Comparison of ENCODE assay signal across 8 cellular contexts in the genomic region with DNA sequence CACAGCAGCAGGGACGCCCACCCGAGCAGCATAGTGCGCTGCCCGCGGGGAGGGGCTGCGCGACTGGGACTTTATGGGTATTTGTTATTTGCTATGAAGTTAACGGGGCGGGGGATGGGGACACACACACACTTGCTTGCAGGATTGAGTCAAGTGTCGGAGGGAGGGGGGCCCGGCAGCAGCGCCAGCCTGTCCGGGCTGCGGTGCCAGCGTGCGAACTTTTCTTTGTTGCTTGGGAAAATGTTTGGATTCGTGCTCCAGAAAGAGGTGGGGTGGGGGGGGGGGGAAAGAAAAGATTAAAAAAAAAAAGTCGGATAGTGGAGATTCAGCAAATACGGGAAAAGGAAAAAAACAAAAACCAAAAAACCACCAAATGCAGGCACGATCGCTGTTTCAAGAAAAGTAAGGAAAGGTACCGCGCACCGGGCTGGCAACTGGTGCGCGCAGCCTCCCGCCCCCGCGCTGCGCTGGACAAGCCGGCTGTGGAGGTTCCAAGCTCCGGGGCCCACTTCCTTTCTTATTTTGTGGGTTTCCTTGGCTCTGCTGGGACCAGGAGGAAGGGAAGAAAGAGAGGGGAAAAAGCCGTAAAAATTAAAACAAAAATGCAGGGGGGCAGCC. TPM values are rescaled to one million over a fixed set of nuclear protein-coding genes. Genes with fewer than 3 reads are reported as not detected.
A peak's percentile ranks its signal among the peaks of the same experiment; 100 is the strongest.
DNase-seq lines count a peak whose midpoint lies in the region; ATAC-seq, FAIRE-seq and TF ChIP-seq lines count a peak whose summit lies in the region.

No MANE protein-coding gene starts in this region.

- peak overlapping the region; percentile 97 for H3K9ac ChIP-seq in adipocyte (ENCODE audit: low read length)

- FAIRE-seq in GM12891 (lab: Jason Lieb, UNC) = no peak

- POLR2A ChIA-PET in T-cell (lab: Charles Lee) = no interaction called here

- H3K27me3 Mint-ChIP-seq in T-cell = peaks cover 27 to 42% of the 10 kb centered on the region in 2 donors

- no peaks in the 10 kb centered on the region for H3K9me3 ChIP-seq in adipocyte (ENCODE audit: control insufficient read depth, low read length)
- no peaks in the 10 kb centered on the region for H3K9me3 ChIP-seq in hepatocyte (ENCODE audit: low read depth)

- H3K4me3 ChIP-seq in adipocyte (ENCODE audit: low read length) (peak overlapping the region; percentile 96), hepatocyte (peak overlapping the region; percentile 70)

- H3K36me3 ChIP-seq in adipocyte (ENCODE audit: control insufficient read depth, insufficient read depth, low read length, severe bottlenecking) (peaks cover under 1% of the 10 kb centered on the region), hepatocyte (replicated peaks; ENCODE audit: insufficient read depth, low read depth) (no peaks in the 10 kb centered on the region)

- DNase-seq in GM12891 (ENCODE audit: insufficient read length, low spot score) (peak; percentile 1), adipocyte (ENCODE audit: low read depth) (peak; percentile 64), hepatocyte (ENCODE audit: low spot score) (peak; percentile 25), sciatic nerve (ENCODE audit: low spot score) (peak; percentile 56), NCI-H510A (lab: John Stamatoyannopoulos, UW) (no peak), NCI-H345 (lab: John Stamatoyannopoulos, UW) (no peak), NCI-H1092 treated with DMSO at 0.1 percent for 48 hours (lab: John Stamatoyannopoulos, UW) (no peak), T-cell (no peak)

- no peaks in the 10 kb centered on the region for H3K36me3 Mint-ChIP-seq in T-cell

- 2% methylated on average over 29 of the region's 33 CpGs for WGBS in hepatocyte (ENCODE audit: low lambda C conversion rate, missing lambda C conversion rate)

- no peaks in the 10 kb centered on the region for H3K79me2 ChIP-seq in hepatocyte

- peaks cover 23% of the 10 kb centered on the region for H3K4me1 ChIP-seq in adipocyte (ENCODE audit: control insufficient read depth, insufficient read depth, low read length)
- peaks cover 5% of the 10 kb centered on the region for H3K4me1 ChIP-seq in hepatocyte (ENCODE audit: insufficient read depth)

- peak; percentile 13 for ATAC-seq in sciatic nerve
- ATAC-seq in T-cell (replicated peaks in 1 of 4) = no peak

- H2AFZ ChIP-seq in hepatocyte = peak overlapping the region; percentile 84

- H3K27ac ChIP-seq in hepatocyte = peak overlapping the region; percentile 54

- TF ChIP-seq POLR2A in GM12891 (IDR thresholded peaks at IDR 0.05; ENCODE audit: low read depth, low read length) = no peak

- peaks cover 0 to 3% (median 0%) of the 10 kb centered on the region in 3 donors for H3K4me1 Mint-ChIP-seq in T-cell

- H3K27ac Mint-ChIP-seq in T-cell = no peak overlapping the region

- H3K27me3 ChIP-seq in adipocyte (replicated peaks; ENCODE audit: control insufficient read depth, insufficient read depth, low read length) = no peaks in the 10 kb centered on the region
- H3K27me3 ChIP-seq in hepatocyte = peaks cover 55% of the 10 kb centered on the region

- intact Hi-C loops in sciatic nerve (cut with DNase I) = no loop called here

- no peaks in the 10 kb centered on the region for H3K9me3 Mint-ChIP-seq in T-cell

- no peaks in the 10 kb centered on the region for H3K9me2 ChIP-seq in hepatocyte (replicated peaks; ENCODE audit: insufficient read depth)

- CTCF ChIA-PET in T-cell (lab: Charles Lee) = interaction anchor here in 1 of 2 donors (0.6 kb wide), 1 partner anchor 14 kb away, joined by 5 read pairs; no protein-coding TSS in a partner anchor

- TF ChIP-seq CTCF in hepatocyte (IDR thresholded peaks at IDR 0.05; ENCODE audit: poor library complexity) = no peak

- H3K4me2 ChIP-seq in hepatocyte = peak overlapping the region; percentile 85

- no peaks in the 10 kb centered on the region for H4K20me1 ChIP-seq in hepatocyte (ENCODE audit: insufficient read depth, poor library complexity, severe bottlenecking)

- H3K4me3 Mint-ChIP-seq in T-cell = no peak overlapping the region

TF ChIP-seq in GM12891, 5 proteins besides CTCF, POLR2A, EP300 and RAD21:
- TF ChIP-seq PAX5 (IDR thresholded peaks at IDR 0.05; ENCODE audit: insufficient read depth, low read length, severe bottlenecking) = no peak
- no peak for TF ChIP-seq POU2F2 (IDR thresholded peaks at IDR 0.05; ENCODE audit: low read depth, low read length)
- no peak for TF ChIP-seq SPI1 (IDR thresholded peaks at IDR 0.05; ENCODE audit: low read depth, low read length)
- TF ChIP-seq POLR2AphosphoS5 (IDR thresholded peaks at IDR 0.05; ENCODE audit: low read depth, low read length) = no peak
- TF ChIP-seq TAF1 (IDR thresholded peaks at IDR 0.05; ENCODE audit: low read depth, low read length) = no peak

RNA-seq across cellular contexts. Expression of a gene that starts 0.4 kb away (rescaled TPM):
- not detected for polyA plus RNA-seq in GM12891 (2012; ENCODE audit: low read depth, missing spikeins)
- 2.9 and 3.1 TPM in 2 replicates for total RNA-seq in hepatocyte
- 0.94 and 1.4 TPM in 2 replicates for polyA plus RNA-seq in hepatocyte
- total RNA-seq in sciatic nerve = 10.0 TPM
- total RNA-seq in T-cell = under 1 TPM in 1 of 5 donors, not detected in 4; 0.03 TPM

Comparison
In these comparisons a context has a peak if more than half of its experiments do, and no peak if none do; other contexts are left out.
1. DNase-seq: peak in GM12891 (single experiment), adipocyte (single experiment), hepatocyte (single experiment) and sciatic nerve (single experiment); none in NCI-H510A (single experiment), NCI-H345 (single experiment), NCI-H1092 treated with DMSO at 0.1 percent for 48 hours (single experiment) and T-cell (0 of 34).